ENCODE assay signal across 8 cellular contexts in the genomic region with DNA sequence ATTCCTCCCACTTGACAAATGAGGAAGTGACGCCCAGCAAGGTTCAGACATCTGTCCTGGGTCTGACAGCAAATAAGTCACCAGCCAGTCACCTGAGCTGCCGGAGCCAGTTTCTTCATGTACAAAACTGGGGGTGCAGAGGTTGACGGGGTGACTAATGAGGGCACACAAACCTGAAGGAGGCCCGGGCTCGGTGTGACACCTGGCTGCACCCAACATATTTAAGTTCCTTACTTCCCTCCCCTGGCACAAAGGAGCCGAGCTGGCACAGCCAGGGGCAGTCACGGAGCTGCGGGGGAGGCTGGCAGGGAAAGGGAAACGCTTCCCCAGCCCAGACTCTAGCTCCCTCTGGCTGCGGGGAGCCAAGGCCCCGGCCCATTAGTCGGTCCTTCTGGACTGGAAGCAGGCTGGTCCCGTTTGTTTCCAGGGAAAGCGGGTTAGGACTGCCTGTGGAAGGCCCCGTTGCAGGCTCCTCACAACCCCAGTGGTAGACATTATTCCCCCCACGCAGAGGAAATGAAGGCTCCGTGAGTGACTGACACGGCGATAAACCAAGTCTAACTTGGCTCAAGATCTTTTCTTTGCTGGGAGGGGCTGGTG. TPM values are rescaled to one million over a fixed set of nuclear protein-coding genes. Genes with fewer than 3 reads are reported as not detected.
DNase-seq lines count a peak whose midpoint lies in the region; ATAC-seq and TF ChIP-seq lines count a peak whose summit lies in the region.

No MANE protein-coding gene starts in this region.

- DNase-seq in DND-41 (no peak), UCSD-AML1 (lab: John Stamatoyannopoulos, UW; ENCODE audit: unreplicated experiment) (peak; percentile 72), colonic mucosa (peak; percentile 81), lower leg skin (ENCODE audit: low spot score in 2 of 2) (peak; percentile 60 to 91), NCI-H128 (lab: John Stamatoyannopoulos, UW; ENCODE audit: unreplicated experiment) (no peak)
- DNase-seq in stimulated activated CD8-positive, alpha-beta memory T cell treated with anti-CD3 and anti-CD28 coated beads, Interleukin-4, amount 100 ng/mL, for 48 hours: peak; percentile 56

- peaks cover 43 to 58% (median 55%) of the 10 kb centered on the region in 3 donors for H3K4me1 Mint-ChIP-seq in IgD-negative memory B cell

- H3K4me1 ChIP-seq in DND-41 (ENCODE audit: insufficient read depth, low read length) (peaks cover 20% of the 10 kb centered on the region), colonic mucosa (peaks cover 10% of the 10 kb centered on the region)

- H3K27ac Mint-ChIP-seq in IgD-negative memory B cell: peak overlapping the region; percentile 95 to 96 (median 96)

- H3K36me3 Mint-ChIP-seq in IgD-negative memory B cell: no peaks in the 10 kb centered on the region

- H3K4me3 ChIP-seq in DND-41 (ENCODE audit: low read depth in 1 of 2, low read length in 2 of 2): no peak overlapping the region
- H3K4me3 ChIP-seq in colonic mucosa: peak overlapping the region; percentile 71
- no peak overlapping the region for H3K4me3 ChIP-seq in lower leg skin (ENCODE audit: low read depth, poor library complexity, severe bottlenecking)

- no peaks in the 10 kb centered on the region for H3K9me3 Mint-ChIP-seq in IgD-negative memory B cell

- no peaks in the 10 kb centered on the region for H3K9me3 ChIP-seq in DND-41 (ENCODE audit: insufficient read depth, low read length, severe bottlenecking)
- no peaks in the 10 kb centered on the region for H3K9me3 ChIP-seq in colonic mucosa

- H2AFZ ChIP-seq in DND-41 (ENCODE audit: low read depth, low read length): no peak overlapping the region

- H3K27me3 Mint-ChIP-seq in IgD-negative memory B cell: no peaks in the 10 kb centered on the region

- peak overlapping the region; percentile 99; the same call in 1 of the 2 replicates for H3K4me2 ChIP-seq in DND-41 (ENCODE audit: insufficient read depth, low read length)

- H3K36me3 ChIP-seq in DND-41 (ENCODE audit: insufficient read depth, low read length) (no peaks in the 10 kb centered on the region), colonic mucosa (no peaks in the 10 kb centered on the region)

- 32 to 33% methylated on average over 19 of the region's 19 CpGs for WGBS in lower leg skin, 2 donors

- no peaks in the 10 kb centered on the region for H3K79me2 ChIP-seq in DND-41 (ENCODE audit: insufficient read depth, low read length)

- ATAC-seq in DND-41 (ENCODE audit: insufficient read depth, low read depth) (no peak), HG02763 (IDR thresholded peaks at IDR 0.05; ENCODE audit: unreplicated experiment) (no peak)

- intact Hi-C loops in colonic mucosa (cut with DNase I): loop anchor here (10.0 kb wide), 1 partner anchor 315 kb away; no protein-coding TSS in a partner anchor
- intact Hi-C loops in lower leg skin (cut with DNase I; ENCODE audit: low total_unique reads): loop anchor here (5.0 to 10.0 kb wide), 2 partner anchors 75 to 132 kb away; no protein-coding TSS in a partner anchor

- H4K20me1 ChIP-seq in DND-41 (ENCODE audit: insufficient read depth, low read length): peaks cover 2% of the 10 kb centered on the region; the same call in 1 of the 2 replicates

- H3K27ac ChIP-seq in DND-41 (ENCODE audit: low read length) (no peak overlapping the region), colonic mucosa (peak overlapping the region; percentile 91)

- TF ChIP-seq POLR2A in lower leg skin (IDR thresholded peaks at IDR 0.05): no peak

- peak; percentile 46 for TF ChIP-seq CTCF in DND-41 (IDR thresholded peaks at IDR 0.05; ENCODE audit: borderline replicate concordance, extremely low read depth, low read length, poor library complexity, severe bottlenecking)
- TF ChIP-seq CTCF in colonic mucosa (IDR thresholded peaks at IDR 0.05): peak; percentile 68
- peak in 1 of 3 donors; percentile 29 for TF ChIP-seq CTCF in lower leg skin (IDR thresholded peaks at IDR 0.05)

- H3K9ac ChIP-seq in DND-41 (ENCODE audit: low read depth, low read length) (no peak overlapping the region), colonic mucosa (ENCODE audit: low read depth in 2 of 2, low read length in 2 of 2) (peak overlapping the region; percentile 83 to 95)

- H3K4me3 Mint-ChIP-seq in IgD-negative memory B cell: peak overlapping the region; percentile 86 to 100 (median 96)

- no peaks in the 10 kb centered on the region for H3K27me3 ChIP-seq in DND-41 (ENCODE audit: insufficient read depth, low read length, poor library complexity)
- H3K27me3 ChIP-seq in colonic mucosa: no peaks in the 10 kb centered on the region

RNA-seq across cellular contexts. Expression of gene FBXL22, which starts 2.3 kb away (rescaled TPM):
- polyA plus RNA-seq in IgD-negative memory B cell: 0.73 TPM
- total RNA-seq in colonic mucosa: 1 to 10 TPM; 2.1 to 4.4 TPM
- total RNA-seq in lower leg skin: 1 to 10 TPM in 2 of 4 donors, under 1 TPM in 1, not detected in 1; 0.25 to 4.2 (median 1.2) TPM

Comparison
In these comparisons a context has a peak if more than half of its experiments do, and no peak if none do; other contexts are left out.
1. DNase-seq: peak in UCSD-AML1 (single experiment), colonic mucosa (single experiment), lower leg skin (2 of 2) and stimulated activated CD8-positive, alpha-beta memory T cell treated with anti-CD3 and anti-CD28 coated beads, Interleukin-4, amount 100 ng/mL, for 48 hours (single experiment); none in DND-41 (single experiment) and NCI-H128 (single experiment).